ENCODE assay signal across 19 cellular contexts in the genomic region with DNA sequence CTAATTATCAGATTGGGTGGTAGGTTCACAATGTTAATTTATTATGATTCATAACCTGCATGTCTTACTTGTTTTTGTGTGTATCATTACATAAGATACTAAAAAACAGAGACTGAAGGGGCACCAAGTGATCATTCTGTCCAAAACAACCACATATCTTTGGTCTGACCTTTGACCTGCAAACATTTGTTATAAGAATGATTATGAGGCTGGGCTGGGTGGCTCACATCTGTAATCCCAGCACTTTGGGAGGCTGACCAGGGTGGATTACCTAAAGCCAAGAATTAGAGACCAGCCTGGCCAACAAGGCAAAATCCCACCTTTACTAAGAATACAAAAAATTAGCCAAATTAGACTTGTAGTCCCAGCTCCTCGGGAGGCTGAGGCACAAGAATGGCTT.
DNase-seq lines count a peak whose midpoint lies in the region; ATAC-seq, FAIRE-seq and TF ChIP-seq lines count a peak whose summit lies in the region.
"Had no signal": no experiment of that assay in that cellular context is flagged by ENCODE, and none has a peak within 500 bp of the region (broad histone marks: within the 10 kb centered on the region; RNA-seq: fewer than 3 reads in every experiment).

No MANE protein-coding gene starts in this region.

- ATAC-seq in K562 (no peak), left lobe of liver (peak; percentile 43), HG03457 (IDR thresholded peaks at IDR 0.05; ENCODE audit: unreplicated experiment) (no peak)
- no peak for ATAC-seq in activated naive CD8-positive, alpha-beta T cell treated with anti-CD3 and anti-CD28 coated beads, Interleukin-2, amount 50 U/mL, for 24 hours
- ATAC-seq: GM23338 had no signal

- no peaks in the 10 kb centered on the region for H3K27me3 ChIP-seq in K562 (ENCODE audit: control insufficient read depth in 2 of 2, insufficient read depth in 2 of 2, low read length in 2 of 2)
- no peaks in the 10 kb centered on the region for H3K27me3 ChIP-seq in trophoblast cell (ENCODE audit: insufficient read depth, low read length)
- H3K27me3 ChIP-seq: BLaER1 treated with 17β-estradiol and CSF1 and Interleukin-3, amounts not matched to agents 10 nM and 100 nM had no signal

- TF ChIP-seq CTCF in K562 (IDR thresholded peaks at IDR 0.05 in 2 of 3, conservative IDR thresholded peaks at IDR 0.05 in 1 of 3; ENCODE audit: insufficient read depth in 2 of 3, low read depth in 1 of 3, low read length in 3 of 3), result no peak

- no peak overlapping the region for H3K4ac ChIP-seq in trophoblast cell (ENCODE audit: low read depth, low read length)

- no peak overlapping the region for H4K12ac ChIP-seq in trophoblast cell (ENCODE audit: low read depth, low read length)

- POLR2A ChIA-PET in K562 (lab: Yijun Ruan, JAX), result interaction anchor here (0.6 to 2.2 kb wide), 5 partner anchors 10 to 343 kb away, joined by 4 to 8 read pairs (median 4); a partner anchor contains a TSS

- no peak overlapping the region for H3K23ac ChIP-seq in trophoblast cell (ENCODE audit: low read length)

- DNase-seq in H54 (ENCODE audit: insufficient read length, low spot score) (no peak), K562 (ENCODE audit: extremely low read depth in 1 of 4, low spot score in 3 of 4) (no peak), left lobe of liver (ENCODE audit: low spot score) (no peak), trophoblast cell (no peak), DMS153 (lab: John Stamatoyannopoulos, UW) (no peak), iPS-NIHi7 (ENCODE audit: extremely low spot score) (no peak)
- no peak for DNase-seq in activated naive CD8-positive, alpha-beta T cell treated with anti-CD3 and anti-CD28 coated beads, Interleukin-2, amount 50 U/mL, for 24 hours
- DNase-seq: CD4-positive, CD25-positive, alpha-beta regulatory T cell; DMS 273 treated with DMSO at 0.1 percent for 48 hours; DMS79; EL; H9 had no signal

- H3K4me3 ChIP-seq in K562 (no peak overlapping the region), trophoblast cell (ENCODE audit: low read depth, low read length) (no peak overlapping the region)
- H3K4me3 ChIP-seq: BLaER1 treated with 17β-estradiol and CSF1 and Interleukin-3, amounts not matched to agents 10 nM and 100 nM; GM23338 had no signal

- in situ Hi-C loops in K562 (cut with MboI), result loop anchor here (5.0 kb wide), 1 partner anchor 143 kb away; no protein-coding TSS in a partner anchor

- H3K9ac ChIP-seq in K562 (ENCODE audit: insufficient read depth in 1 of 2, low read depth in 2 of 2, low read length in 2 of 2) (no peak overlapping the region), trophoblast cell (ENCODE audit: low read length) (no peak overlapping the region)
- H3K9ac ChIP-seq: BLaER1 treated with 17β-estradiol and CSF1 and Interleukin-3, amounts not matched to agents 10 nM and 100 nM had no signal

- no peaks in the 10 kb centered on the region for H3K4me1 Mint-ChIP-seq in activated naive CD8-positive, alpha-beta T cell treated with anti-CD3 and anti-CD28 coated beads, Interleukin-2, amount 50 U/mL, for 24 hours
- H3K4me1 Mint-ChIP-seq: GM23338, H9 had no signal

- no peak overlapping the region for H2BK12ac ChIP-seq in trophoblast cell (ENCODE audit: low read length)

- H2AFZ ChIP-seq in K562 (ENCODE audit: low read depth, low read length) (no peak overlapping the region), trophoblast cell (ENCODE audit: insufficient read depth, low read length, poor library complexity) (no peak overlapping the region)
- H2AFZ ChIP-seq: GM23338 had no signal

- CTCF ChIA-PET in K562 (lab: Yijun Ruan, JAX; ENCODE audit: low intra/inter-chr PET ratio), result interaction anchor here (1.6 kb wide), 1 partner anchor 149 kb away, joined by 3 read pairs; a partner anchor contains a TSS

- TF ChIP-seq POLR2A in H54 (IDR thresholded peaks at IDR 0.05; ENCODE audit: low read depth, low read length) (no peak), K562 (conservative IDR thresholded peaks at IDR 0.05) (no peak)

- no peak overlapping the region for H2AK5ac ChIP-seq in trophoblast cell (ENCODE audit: low read length)

- no peak overlapping the region for H3K27ac ChIP-seq in K562 (ENCODE audit: extremely low read depth, low read depth, low read length)
- no peak overlapping the region for H3K27ac ChIP-seq in trophoblast cell (ENCODE audit: low read depth, low read length)
- H3K27ac ChIP-seq: 22Rv1; BLaER1 treated with 17β-estradiol and CSF1 and Interleukin-3, amounts not matched to agents 10 nM and 100 nM; HL-60 had no signal

- no peak overlapping the region for H3K14ac ChIP-seq in trophoblast cell (ENCODE audit: low read length)

- H3K36me3 ChIP-seq in K562 (ENCODE audit: control insufficient read depth, insufficient read depth, low read length) (peaks cover 83% of the 10 kb centered on the region), trophoblast cell (ENCODE audit: control insufficient read depth in 1 of 2, insufficient read depth in 2 of 2, low read length in 2 of 2) (peaks cover 6 to 17% of the 10 kb centered on the region in 2 experiments)

- peak overlapping the region; percentile 19 for H4K8ac ChIP-seq in trophoblast cell (ENCODE audit: low read depth, low read length)

- H3K9me3 ChIP-seq in K562 (replicated peaks; ENCODE audit: control insufficient read depth, insufficient read depth, low read depth, low read length), result no peaks in the 10 kb centered on the region
- H3K9me3 ChIP-seq in trophoblast cell (ENCODE audit: insufficient read depth, low read depth, low read length), result no peaks in the 10 kb centered on the region
- H3K9me3 ChIP-seq: BLaER1 treated with 17β-estradiol and CSF1 and Interleukin-3, amounts not matched to agents 10 nM and 100 nM had no signal

- H3K27me3 Mint-ChIP-seq in activated naive CD8-positive, alpha-beta T cell treated with anti-CD3 and anti-CD28 coated beads, Interleukin-2, amount 50 U/mL, for 24 hours, result no peaks in the 10 kb centered on the region
- H3K27me3 Mint-ChIP-seq: CD4-positive, CD25-positive, alpha-beta regulatory T cell had no signal

- no peak overlapping the region for H2BK120ac ChIP-seq in trophoblast cell (ENCODE audit: insufficient read depth, low read length, poor library complexity)

- H3K4me1 ChIP-seq in K562 (replicated peaks in 1 of 2; ENCODE audit: control insufficient read depth in 2 of 2, insufficient read depth in 2 of 2, low read length in 2 of 2), result no peaks in the 10 kb centered on the region
- no peaks in the 10 kb centered on the region for H3K4me1 ChIP-seq in trophoblast cell (ENCODE audit: control insufficient read depth in 1 of 2, insufficient read depth in 2 of 2, low read length in 2 of 2)
- H3K4me1 ChIP-seq: BLaER1 treated with 17β-estradiol and CSF1 and Interleukin-3, amounts not matched to agents 10 nM and 100 nM had no signal

- TF ChIP-seq EP300 in K562 (IDR thresholded peaks at IDR 0.05; ENCODE audit: low read length), result no peak

- no peak overlapping the region for H4K91ac ChIP-seq in trophoblast cell (ENCODE audit: low read depth, low read length)

- FAIRE-seq in H54 (lab: Jason Lieb, UNC) (peak; percentile 52), K562 (lab: Jason Lieb, UNC) (no peak)
- FAIRE-seq: G401.6, GM12892 had no signal

- H3K4me3 Mint-ChIP-seq in activated naive CD8-positive, alpha-beta T cell treated with anti-CD3 and anti-CD28 coated beads, Interleukin-2, amount 50 U/mL, for 24 hours, result no peak overlapping the region
- H3K4me3 Mint-ChIP-seq: CD4-positive, CD25-positive, alpha-beta regulatory T cell; GM23338; H9 had no signal

- intact Hi-C loops in K562 (cut with micrococcal nuclease), result no loop called here

- no TSS peak for BruUV-seq in K562 (replicated peaks; lab: Mats Ljungman, UMichigan)

- no peak overlapping the region for H2BK5ac ChIP-seq in trophoblast cell (ENCODE audit: low read depth, low read length, poor library complexity)

- no peaks in the 10 kb centered on the region for H3K9me3 Mint-ChIP-seq in activated naive CD8-positive, alpha-beta T cell treated with anti-CD3 and anti-CD28 coated beads, Interleukin-2, amount 50 U/mL, for 24 hours
- H3K9me3 Mint-ChIP-seq: CD4-positive, CD25-positive, alpha-beta regulatory T cell; GM23338; H9 had no signal

- no peak for TF ChIP-seq RAD21 in K562 (CRISPR knock-in tag; conservative IDR thresholded peaks at IDR 0.05 in 1 of 2, IDR thresholded peaks at IDR 0.05 in 1 of 2)

- no peak overlapping the region for H3K27ac Mint-ChIP-seq in activated naive CD8-positive, alpha-beta T cell treated with anti-CD3 and anti-CD28 coated beads, Interleukin-2, amount 50 U/mL, for 24 hours
- H3K27ac Mint-ChIP-seq: GM23338, H9 had no signal

- no peaks in the 10 kb centered on the region for H3K9me1 ChIP-seq in K562 (ENCODE audit: control insufficient read depth, insufficient read depth, low read length)

- H3K79me2 ChIP-seq in K562 (ENCODE audit: control insufficient read depth, insufficient read depth, low read length) (no peaks in the 10 kb centered on the region), trophoblast cell (ENCODE audit: control insufficient read depth, insufficient read depth, low read length, poor library complexity) (no peaks in the 10 kb centered on the region)

- no peak overlapping the region for H3K18ac ChIP-seq in trophoblast cell (ENCODE audit: low read length)

- H3K4me2 ChIP-seq in K562 (ENCODE audit: insufficient read depth, low read length) (no peak overlapping the region), trophoblast cell (ENCODE audit: low read length) (no peak overlapping the region)
- H3K4me2 ChIP-seq: BLaER1 treated with 17β-estradiol and CSF1 and Interleukin-3, amounts not matched to agents 10 nM and 100 nM; GM23338 had no signal

- no peaks in the 10 kb centered on the region for H3K79me1 ChIP-seq in trophoblast cell (ENCODE audit: low read length)

- 100% methylated on average over 1 of the region's 1 CpG for WGBS in K562 (ENCODE audit: insufficient coverage, low coverage, missing lambda C conversion rate)
- WGBS in trophoblast cell (ENCODE audit: extremely low coverage, insufficient coverage, insufficient read length), result no CpG with 5 or more reads among the region's 1 CpG

- H4K20me1 ChIP-seq in K562 (replicated peaks; ENCODE audit: control insufficient read depth, insufficient read depth, low read length), result no peaks in the 10 kb centered on the region
- H4K20me1 ChIP-seq: BLaER1 treated with 17β-estradiol and CSF1 and Interleukin-3, amounts not matched to agents 10 nM and 100 nM had no signal

- peaks cover 15% of the 10 kb centered on the region for H3K36me3 Mint-ChIP-seq in activated naive CD8-positive, alpha-beta T cell treated with anti-CD3 and anti-CD28 coated beads, Interleukin-2, amount 50 U/mL, for 24 hours (ENCODE audit: low read depth)

TF ChIP-seq in K562, 482 proteins besides CTCF, POLR2A, EP300 and RAD21:
- TF ChIP-seq NR2C1 (IDR thresholded peaks at IDR 0.05) (no peak; the same call in 1 of the 2 replicates), NR2C1 (tag; IDR thresholded peaks at IDR 0.05) (peak; percentile 40; the same call in 1 of the 2 replicates)
- TF ChIP-seq, protein P1, sequence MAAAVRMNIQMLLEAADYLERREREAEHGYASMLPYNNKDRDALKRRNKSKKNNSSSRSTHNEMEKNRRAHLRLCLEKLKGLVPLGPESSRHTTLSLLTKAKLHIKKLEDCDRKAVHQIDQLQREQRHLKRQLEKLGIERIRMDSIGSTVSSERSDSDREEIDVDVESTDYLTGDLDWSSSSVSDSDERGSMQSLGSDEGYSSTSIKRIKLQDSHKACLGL (CRISPR knock-in tag; IDR thresholded peaks at IDR 0.05; ENCODE audit: borderline replicate concordance, poor library complexity, severe bottlenecking), result no peak
